In the genomic region with DNA sequence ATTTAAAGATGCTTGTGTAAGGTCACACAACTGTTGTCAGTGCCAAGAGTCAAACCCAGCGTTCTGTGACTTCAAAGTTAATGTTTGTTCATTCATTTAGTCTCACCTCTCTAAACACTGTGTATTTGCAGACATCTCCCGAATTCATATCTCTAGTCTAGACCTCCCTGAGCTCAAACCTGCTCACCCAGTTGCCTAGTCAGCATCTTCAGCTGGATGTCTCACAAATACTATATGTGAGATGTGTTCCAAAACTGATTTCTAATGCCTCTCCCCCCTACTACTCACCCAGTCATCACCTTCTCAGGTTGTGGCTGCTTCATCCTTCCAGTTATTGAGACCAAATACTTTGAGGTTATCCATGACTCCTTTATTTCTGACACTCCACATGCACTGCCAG, we compare ENCODE assay signal across 17 cellular contexts.
"Had no signal": no experiment of that assay in that cellular context is flagged by ENCODE, and none has a peak within 500 bp of the region (broad histone marks: within the 10 kb centered on the region; RNA-seq: fewer than 3 reads in every experiment).

No MANE protein-coding gene starts in this region.

- ATAC-seq: effector memory CD8-positive, alpha-beta T cell; mucosa of descending colon; naive thymus-derived CD8-positive, alpha-beta T cell; psoas muscle had no signal

- H3K36me3 ChIP-seq: esophagus squamous epithelium, neutrophil, right lobe of liver, tibial artery, upper lobe of left lung, uterus had no signal

- H3K27me3 ChIP-seq: esophagus squamous epithelium, neutrophil, right lobe of liver, tibial artery, upper lobe of left lung, uterus had no signal

- FAIRE-seq: colon had no signal

- H3K4me3 ChIP-seq: esophagus squamous epithelium, mucosa of descending colon, psoas muscle, right lobe of liver, tibial artery, upper lobe of left lung, uterus had no signal

- DNase-seq: effector memory CD8-positive, alpha-beta T cell; esophagus squamous epithelium; foreskin fibroblast; mammary epithelial cell; mucosa of descending colon; naive thymus-derived CD8-positive, alpha-beta T cell; psoas muscle; retina; right lobe of liver; stimulated activated CD4-positive, alpha-beta T cell treated with anti-CD3 and anti-CD28 coated beads, Interleukin-4, amount 100 ng/mL, for 4 hours; stimulated activated naive CD4-positive, alpha-beta T cell; tibial artery; upper lobe of left lung; uterus had no signal

- H3K27ac ChIP-seq: epithelial cell of prostate, esophagus squamous epithelium, neutrophil, psoas muscle, right lobe of liver, upper lobe of left lung had no signal

- H3K9me3 ChIP-seq: esophagus squamous epithelium, mucosa of descending colon, neutrophil, psoas muscle, right lobe of liver, tibial artery, upper lobe of left lung, uterus had no signal
